In the genomic region with DNA sequence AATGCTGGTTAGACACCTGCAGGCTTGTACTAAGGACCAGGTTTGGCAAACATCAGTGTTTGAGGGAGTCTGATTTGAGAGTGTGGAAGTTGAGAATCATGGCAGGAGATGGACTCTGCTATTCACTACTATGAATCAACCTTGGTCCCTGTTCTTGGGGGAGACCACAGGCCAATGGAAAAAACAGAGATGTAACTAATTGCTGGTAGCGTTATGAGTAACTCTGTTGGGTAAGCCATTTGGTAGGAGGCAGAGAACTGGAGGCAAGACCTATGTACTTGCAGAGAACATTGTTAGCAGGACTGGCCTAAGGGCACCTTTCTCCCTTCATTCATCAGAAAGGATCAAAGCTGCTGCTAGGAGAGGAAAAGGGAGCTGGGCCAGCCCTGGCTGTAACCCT, we compare ENCODE assay signal across 26 cellular contexts. TPM values are rescaled to one million over a fixed set of nuclear protein-coding genes. Genes with fewer than 3 reads are reported as not detected.
"Had no signal": no experiment of that assay in that cellular context is flagged by ENCODE, and none has a peak within 500 bp of the region (broad histone marks: within the 10 kb centered on the region; RNA-seq: fewer than 3 reads in every experiment).

No MANE protein-coding gene starts in this region.

- H3K9me3 ChIP-seq: heart left ventricle, prostate gland, right lobe of liver, tibial artery, upper lobe of right lung, vagina had no signal

- H3K27ac ChIP-seq: heart left ventricle, parathyroid adenoma, prostate gland, right lobe of liver, tibial artery, upper lobe of right lung, vagina had no signal

- DNase-seq: effector memory CD4-positive, alpha-beta T cell; heart left ventricle; hippocampal formation; left colon; left ventricle myocardium superior; naive thymus-derived CD4-positive, alpha-beta T cell; nephron progenitor cell; retina; right lobe of liver; stimulated activated CD4-positive, alpha-beta T cell treated with anti-CD3 and anti-CD28 coated beads, Interleukin-4, amount 100 ng/mL, for 1 hour; stimulated activated naive CD4-positive, alpha-beta T cell; tibial artery; upper lobe of right lung had no signal

- H3K4me1 Mint-ChIP-seq: nephron progenitor cell had no signal

- H3K9me3 Mint-ChIP-seq: naive thymus-derived CD4-positive, alpha-beta T cell; nephron progenitor cell had no signal

- H3K27me3 ChIP-seq: right lobe of liver, upper lobe of right lung, vagina had no signal

- H3K27ac Mint-ChIP-seq: naive thymus-derived CD4-positive, alpha-beta T cell; nephron progenitor cell had no signal

- ATAC-seq: esophagus mucosa; heart left ventricle; left colon; left ventricle myocardium superior; naive thymus-derived CD4-positive, alpha-beta T cell; right lobe of liver; upper lobe of right lung had no signal

- H3K4me3 Mint-ChIP-seq: naive thymus-derived CD4-positive, alpha-beta T cell; nephron progenitor cell had no signal

RNA-seq across cellular contexts. Expression of a gene that starts 8.3 kb away (rescaled TPM):
- total RNA-seq: fibroblast of lung, glomerular endothelial cell, mesenteric fat pad, mononuclear cell had no signal

RNA-seq across cellular contexts. Expression of a gene that starts 54.2 kb away (rescaled TPM):
- total RNA-seq: esophagus mucosa; fibroblast of lung; frontal cortex; glomerular endothelial cell; heart left ventricle; kidney epithelial cell; left colon; left ventricle myocardium superior; lung; mesenteric fat pad; mononuclear cell; naive thymus-derived CD4-positive, alpha-beta T cell; omental fat pad; prostate gland; right lobe of liver; temporal lobe; upper lobe of right lung; vagina had no signal
